Comparison of ENCODE assay signal across 11 cellular contexts in genomic region chr15:74423443-74424257, GRCh38. TPM values are rescaled to one million over a fixed set of nuclear protein-coding genes. Genes with fewer than 3 reads are reported as not detected.
DNase-seq lines count a peak whose midpoint lies in the region; ATAC-seq, FAIRE-seq and TF ChIP-seq lines count a peak whose summit lies in the region.
"Had no signal": no experiment of that assay in that cellular context is flagged by ENCODE, and none has a peak within 500 bp of the region (broad histone marks: within the 10 kb centered on the region; RNA-seq: fewer than 3 reads in every experiment).

No MANE protein-coding gene starts in this region.

- no peak for TF ChIP-seq CTCF in endothelial cell (IDR thresholded peaks at IDR 0.05; ENCODE audit: unreplicated experiment)

- POLR2A ChIA-PET in activated CD4-positive, alpha-beta memory T cell treated with anti-CD3 and anti-CD28 coated beads for 36 hours (lab: Charles Lee) = no interaction called here
- POLR2A ChIA-PET in activated CD4-positive, alpha-beta memory T cell treated with anti-CD3 and anti-CD28 coated beads, Interleukin-2, amount 10 ng/mL, durations not matched to agents 7 days and 5 days (lab: Charles Lee) = interaction anchor here (0.7 to 1.0 kb wide), 2 partner anchors 11 to 21 kb away, joined by 3 read pairs; partner anchors contain the start of gene SEMA7A

- no peaks in the 10 kb centered on the region for H3K27me3 Mint-ChIP-seq in activated CD4-positive, alpha-beta memory T cell treated with anti-CD3 and anti-CD28 coated beads for 36 hours
- no peaks in the 10 kb centered on the region for H3K27me3 Mint-ChIP-seq in activated CD4-positive, alpha-beta memory T cell treated with anti-CD3 and anti-CD28 coated beads, Interleukin-2, amount 10 ng/mL, durations not matched to agents 7 days and 5 days
- peaks cover 14% of the 10 kb centered on the region for H3K27me3 Mint-ChIP-seq in endothelial cell (ENCODE audit: unreplicated experiment)

- intact Hi-C loops in activated CD4-positive, alpha-beta memory T cell treated with anti-CD3 and anti-CD28 coated beads for 36 hours (cut with micrococcal nuclease) = no loop called here

- peaks cover 56% of the 10 kb centered on the region for H3K4me1 Mint-ChIP-seq in activated CD4-positive, alpha-beta memory T cell treated with anti-CD3 and anti-CD28 coated beads for 36 hours (ENCODE audit: low read depth)
- H3K4me1 Mint-ChIP-seq in activated CD4-positive, alpha-beta memory T cell treated with anti-CD3 and anti-CD28 coated beads, Interleukin-2, amount 10 ng/mL, durations not matched to agents 7 days and 5 days = peaks cover 10% of the 10 kb centered on the region
- H3K4me1 Mint-ChIP-seq in endothelial cell (ENCODE audit: unreplicated experiment) = peaks cover 43% of the 10 kb centered on the region
- H3K4me1 Mint-ChIP-seq in stimulated activated effector memory CD8-positive, alpha-beta T cell treated with anti-CD3 and anti-CD28 coated beads, Interleukin-12 subunit alpha, Interleukin-12 subunit beta, amount 100 ng/mL, for 72 hours = peaks cover 89% of the 10 kb centered on the region

- CTCF ChIA-PET in activated CD4-positive, alpha-beta memory T cell treated with anti-CD3 and anti-CD28 coated beads for 36 hours (lab: Charles Lee) = interaction anchor here (1.1 kb wide), 1 partner anchor 20 kb away, joined by 4 read pairs; no protein-coding TSS in a partner anchor
- CTCF ChIA-PET in activated CD4-positive, alpha-beta memory T cell treated with anti-CD3 and anti-CD28 coated beads, Interleukin-2, amount 10 ng/mL, durations not matched to agents 7 days and 5 days (lab: Charles Lee) = interaction anchor here (0.9 to 1.3 kb wide), 2 partner anchors 41 to 48 kb away, joined by 3 to 5 read pairs; no protein-coding TSS in a partner anchor

- ATAC-seq in stimulated activated effector memory CD8-positive, alpha-beta T cell treated with anti-CD3 and anti-CD28 coated beads, Interleukin-12 subunit alpha, Interleukin-12 subunit beta, amount 100 ng/mL, for 72 hours = no peak
- ATAC-seq in HG03432 (IDR thresholded peaks at IDR 0.05; ENCODE audit: unreplicated experiment) (no peak), HG03139 (IDR thresholded peaks at IDR 0.05; ENCODE audit: unreplicated experiment) (no peak), GM21576 (IDR thresholded peaks at IDR 0.05; ENCODE audit: unreplicated experiment) (no peak)

- DNase-seq in activated CD4-positive, alpha-beta memory T cell treated with anti-CD3 and anti-CD28 coated beads for 36 hours = no peak
- DNase-seq in activated CD4-positive, alpha-beta memory T cell treated with anti-CD3 and anti-CD28 coated beads, Interleukin-2, amount 10 ng/mL, durations not matched to agents 7 days and 5 days = no peak
- DNase-seq in RCC 7860 (ENCODE audit: low spot score) = peak; percentile 26
- no peak for DNase-seq in endothelial cell (ENCODE audit: low spot score)
- DNase-seq in stimulated activated effector memory CD8-positive, alpha-beta T cell treated with anti-CD3 and anti-CD28 coated beads, Interleukin-12 subunit alpha, Interleukin-12 subunit beta, amount 100 ng/mL, for 72 hours (ENCODE audit: low spot score in 2 of 2) = no peak
- DNase-seq: occipital lobe had no signal

- H3K9me3 Mint-ChIP-seq in activated CD4-positive, alpha-beta memory T cell treated with anti-CD3 and anti-CD28 coated beads for 36 hours = no peaks in the 10 kb centered on the region
- H3K9me3 Mint-ChIP-seq in activated CD4-positive, alpha-beta memory T cell treated with anti-CD3 and anti-CD28 coated beads, Interleukin-2, amount 10 ng/mL, durations not matched to agents 7 days and 5 days = no peaks in the 10 kb centered on the region
- H3K9me3 Mint-ChIP-seq in endothelial cell (ENCODE audit: unreplicated experiment) = no peaks in the 10 kb centered on the region
- no peaks in the 10 kb centered on the region for H3K9me3 Mint-ChIP-seq in stimulated activated effector memory CD8-positive, alpha-beta T cell treated with anti-CD3 and anti-CD28 coated beads, Interleukin-12 subunit alpha, Interleukin-12 subunit beta, amount 100 ng/mL, for 72 hours
- H3K9me3 Mint-ChIP-seq: dendritic cell treated with granulocyte-macrophage colony-stimulating factor and Interleukin-4, amounts not matched to agents 40 ng/mL and 50 ng/mL, for 4 days had no signal

- H3K27ac Mint-ChIP-seq in activated CD4-positive, alpha-beta memory T cell treated with anti-CD3 and anti-CD28 coated beads for 36 hours = peak overlapping the region; percentile 25
- no peak overlapping the region for H3K27ac Mint-ChIP-seq in activated CD4-positive, alpha-beta memory T cell treated with anti-CD3 and anti-CD28 coated beads, Interleukin-2, amount 10 ng/mL, durations not matched to agents 7 days and 5 days
- peak overlapping the region; percentile 86 for H3K27ac Mint-ChIP-seq in endothelial cell (ENCODE audit: unreplicated experiment)
- peak overlapping the region; percentile 40 for H3K27ac Mint-ChIP-seq in stimulated activated effector memory CD8-positive, alpha-beta T cell treated with anti-CD3 and anti-CD28 coated beads, Interleukin-12 subunit alpha, Interleukin-12 subunit beta, amount 100 ng/mL, for 72 hours

- H3K4me3 Mint-ChIP-seq in activated CD4-positive, alpha-beta memory T cell treated with anti-CD3 and anti-CD28 coated beads for 36 hours = no peak overlapping the region
- H3K4me3 Mint-ChIP-seq in activated CD4-positive, alpha-beta memory T cell treated with anti-CD3 and anti-CD28 coated beads, Interleukin-2, amount 10 ng/mL, durations not matched to agents 7 days and 5 days = no peak overlapping the region
- H3K4me3 Mint-ChIP-seq in endothelial cell (ENCODE audit: unreplicated experiment) = peak overlapping the region; percentile 51
- H3K4me3 Mint-ChIP-seq in stimulated activated effector memory CD8-positive, alpha-beta T cell treated with anti-CD3 and anti-CD28 coated beads, Interleukin-12 subunit alpha, Interleukin-12 subunit beta, amount 100 ng/mL, for 72 hours = peak overlapping the region; percentile 4
- H3K4me3 Mint-ChIP-seq: dendritic cell treated with granulocyte-macrophage colony-stimulating factor and Interleukin-4, amounts not matched to agents 40 ng/mL and 50 ng/mL, for 4 days had no signal

- FAIRE-seq in RCC 7860 (lab: Jason Lieb, UNC) = no peak

- H3K36me3 Mint-ChIP-seq in activated CD4-positive, alpha-beta memory T cell treated with anti-CD3 and anti-CD28 coated beads for 36 hours = peaks cover 21% of the 10 kb centered on the region
- H3K36me3 Mint-ChIP-seq in activated CD4-positive, alpha-beta memory T cell treated with anti-CD3 and anti-CD28 coated beads, Interleukin-2, amount 10 ng/mL, durations not matched to agents 7 days and 5 days (ENCODE audit: low read depth) = no peaks in the 10 kb centered on the region
- peaks cover 7% of the 10 kb centered on the region for H3K36me3 Mint-ChIP-seq in endothelial cell (ENCODE audit: low read depth, unreplicated experiment)
- H3K36me3 Mint-ChIP-seq in stimulated activated effector memory CD8-positive, alpha-beta T cell treated with anti-CD3 and anti-CD28 coated beads, Interleukin-12 subunit alpha, Interleukin-12 subunit beta, amount 100 ng/mL, for 72 hours = peaks cover 86% of the 10 kb centered on the region

RNA-seq across cellular contexts. Expression of gene SEMA7A, which starts 10.1 kb away (rescaled TPM):
- total RNA-seq in activated CD4-positive, alpha-beta memory T cell treated with anti-CD3 and anti-CD28 coated beads for 36 hours = 10 to 100 TPM; 65.9 to 68.4 TPM
- 1 to 10 TPM; 3.8 to 4.3 TPM for total RNA-seq in activated CD4-positive, alpha-beta memory T cell treated with anti-CD3 and anti-CD28 coated beads, Interleukin-2, amount 10 ng/mL, durations not matched to agents 7 days and 5 days
- total RNA-seq in endothelial cell (ENCODE audit: unreplicated experiment) = 41.4 TPM

RNA-seq across cellular contexts. Expression of gene UBL7, which starts 37.3 kb away (rescaled TPM):
- 10 to 100 TPM; 52.3 to 58.2 TPM for total RNA-seq in activated CD4-positive, alpha-beta memory T cell treated with anti-CD3 and anti-CD28 coated beads for 36 hours
- 10 to 100 TPM; 54.7 to 61.3 TPM for total RNA-seq in activated CD4-positive, alpha-beta memory T cell treated with anti-CD3 and anti-CD28 coated beads, Interleukin-2, amount 10 ng/mL, durations not matched to agents 7 days and 5 days
- 79.9 TPM for total RNA-seq in endothelial cell (ENCODE audit: unreplicated experiment)

RNA-seq across cellular contexts. Expression of gene CYP11A1, which starts 56.2 kb away (rescaled TPM):
- total RNA-seq in activated CD4-positive, alpha-beta memory T cell treated with anti-CD3 and anti-CD28 coated beads for 36 hours = under 1 TPM in 1 of 2 experiments, not detected in 1; 0.29 TPM
- total RNA-seq in activated CD4-positive, alpha-beta memory T cell treated with anti-CD3 and anti-CD28 coated beads, Interleukin-2, amount 10 ng/mL, durations not matched to agents 7 days and 5 days = not detected
- 0.82 TPM for total RNA-seq in endothelial cell (ENCODE audit: unreplicated experiment)
- total RNA-seq: H4, occipital lobe had no signal

Comparison
In these comparisons a context has a peak if more than half of its experiments do, and no peak if none do; other contexts are left out.
1. H3K4me3 Mint-ChIP-seq: peak in endothelial cell (single experiment) and stimulated activated effector memory CD8-positive, alpha-beta T cell treated with anti-CD3 and anti-CD28 coated beads, Interleukin-12 subunit alpha, Interleukin-12 subunit beta, amount 100 ng/mL, for 72 hours (single experiment); none in activated CD4-positive, alpha-beta memory T cell treated with anti-CD3 and anti-CD28 coated beads for 36 hours (single experiment) and activated CD4-positive, alpha-beta memory T cell treated with anti-CD3 and anti-CD28 coated beads, Interleukin-2, amount 10 ng/mL, durations not matched to agents 7 days and 5 days (single experiment).